18 cellular contexts compared by ENCODE assay signal in the genomic region with DNA sequence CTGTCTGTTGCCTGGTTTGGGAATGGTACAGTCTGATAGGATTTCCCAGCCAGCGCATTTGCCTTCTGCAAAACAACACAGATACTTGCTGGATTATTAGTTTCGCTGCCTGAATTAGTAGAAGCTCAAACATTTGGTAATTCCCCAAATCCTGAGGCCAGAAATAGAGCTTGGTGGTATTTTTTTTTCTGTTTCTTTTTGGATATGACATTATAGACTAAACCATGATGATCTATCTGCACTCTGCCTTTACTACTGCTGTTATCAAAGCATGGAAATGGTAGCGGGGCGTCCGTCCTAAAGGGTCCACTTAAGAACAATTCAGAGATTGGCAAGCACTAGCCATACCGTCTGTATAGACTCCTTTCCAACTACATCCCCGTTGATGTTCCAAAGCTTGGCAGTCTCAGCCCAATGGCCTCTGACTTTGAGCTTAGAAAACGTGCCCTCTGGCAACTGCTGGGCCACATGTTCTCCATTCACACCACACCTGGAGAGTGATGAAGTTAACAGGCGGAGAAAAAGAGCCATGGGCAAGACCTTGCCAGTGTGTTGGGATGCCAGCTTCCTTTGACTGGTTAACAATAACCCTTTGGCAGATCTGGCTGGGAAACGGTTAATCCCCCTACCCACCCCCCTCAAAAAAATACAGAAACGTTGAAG.
A peak's percentile ranks its signal among the peaks of the same experiment; 100 is the strongest.
DNase-seq lines count a peak whose midpoint lies in the region; ATAC-seq and TF ChIP-seq lines count a peak whose summit lies in the region.
"Had no signal": no experiment of that assay in that cellular context is flagged by ENCODE, and none has a peak within 500 bp of the region (broad histone marks: within the 10 kb centered on the region; RNA-seq: fewer than 3 reads in every experiment).

No MANE protein-coding gene starts in this region.

- peaks cover 41% of the 10 kb centered on the region for H3K4me1 Mint-ChIP-seq in nephron
- H3K4me1 Mint-ChIP-seq in activated T-cell treated with anti-CD3 and anti-CD28 coated beads, Interleukin-2, amount 50 U/mL, for 72 hours (ENCODE audit: low read depth): no peaks in the 10 kb centered on the region

- no peak overlapping the region for H3K56ac ChIP-seq in mesendoderm (ENCODE audit: low read length)

- no peak overlapping the region for H3K9ac ChIP-seq in mesendoderm (ENCODE audit: low read length)
- H3K9ac ChIP-seq: GM23248 had no signal

- peaks cover 4% of the 10 kb centered on the region for H3K36me3 Mint-ChIP-seq in nephron (ENCODE audit: low read depth)
- no peaks in the 10 kb centered on the region for H3K36me3 Mint-ChIP-seq in activated T-cell treated with anti-CD3 and anti-CD28 coated beads, Interleukin-2, amount 50 U/mL, for 72 hours (ENCODE audit: insufficient read depth in 2 of 2)

- no peak for DNase-seq in SJSA1 (ENCODE audit: low read depth in 1 of 2, low spot score in 2 of 2)
- no peak for DNase-seq in DMS79 treated with DMSO at 0.1 percent for 48 hours (lab: John Stamatoyannopoulos, UW)
- no peak for DNase-seq in activated T-cell treated with anti-CD3 and anti-CD28 coated beads, Interleukin-2, amount 50 U/mL, for 72 hours
- DNase-seq in NCI-H510A (lab: John Stamatoyannopoulos, UW): no peak
- DNase-seq in mesendoderm: no peak
- DNase-seq: DMS 273 treated with DMSO at 0.1 percent for 48 hours, EL, GM23248, KG1, NCI-H1048, NCI-H1436 treated with DMSO at 0.1 percent for 48 hours, NCI-H2081, SHP77 treated with DMSO at 0.1 percent for 48 hours had no signal

- no peaks in the 10 kb centered on the region for H3K27me3 Mint-ChIP-seq in nephron (ENCODE audit: low read depth)
- H3K27me3 Mint-ChIP-seq in activated T-cell treated with anti-CD3 and anti-CD28 coated beads, Interleukin-2, amount 50 U/mL, for 72 hours (ENCODE audit: low read depth): peaks cover 12% of the 10 kb centered on the region

- no peak overlapping the region for H2BK120ac ChIP-seq in mesendoderm (ENCODE audit: low read depth, low read length)

- H3K27me3 ChIP-seq in SJSA1 (replicated peaks) (no peaks in the 10 kb centered on the region), mesendoderm (ENCODE audit: insufficient read depth, low read length, poor library complexity) (peaks cover 24% of the 10 kb centered on the region)

- H2BK15ac ChIP-seq in mesendoderm (replicated peaks; ENCODE audit: low read depth): no peak overlapping the region

- H3K79me1 ChIP-seq in mesendoderm (ENCODE audit: low read length): no peaks in the 10 kb centered on the region

- no peak overlapping the region for H3K4me3 Mint-ChIP-seq in nephron
- no peak overlapping the region for H3K4me3 Mint-ChIP-seq in activated T-cell treated with anti-CD3 and anti-CD28 coated beads, Interleukin-2, amount 50 U/mL, for 72 hours

- H3K9me3 Mint-ChIP-seq in nephron: no peaks in the 10 kb centered on the region
- peaks cover 0 to 3% of the 10 kb centered on the region in 2 donors for H3K9me3 Mint-ChIP-seq in activated T-cell treated with anti-CD3 and anti-CD28 coated beads, Interleukin-2, amount 50 U/mL, for 72 hours

- no CpG with 5 or more reads among the region's 11 CpGs for WGBS in mesendoderm (ENCODE audit: extremely low coverage, insufficient coverage, low lambda C conversion rate)

- H3K4me2 ChIP-seq in mesendoderm (ENCODE audit: low read length): no peak overlapping the region

- H3K36me3 ChIP-seq in SJSA1 (no peaks in the 10 kb centered on the region), mesendoderm (ENCODE audit: control insufficient read depth, insufficient read depth, low read length) (no peaks in the 10 kb centered on the region)

- H3K27ac ChIP-seq in SJSA1 (peak overlapping the region; percentile 84), mesendoderm (ENCODE audit: low read depth, low read length) (no peak overlapping the region)
- H3K27ac ChIP-seq: C4-2B, GM23248 had no signal

- no peaks in the 10 kb centered on the region for H3K9me3 ChIP-seq in SJSA1 (replicated peaks)

- H3K79me2 ChIP-seq in mesendoderm (ENCODE audit: control insufficient read depth, insufficient read depth, low read length): no peaks in the 10 kb centered on the region

- H3K4me3 ChIP-seq in SJSA1 (no peak overlapping the region), mesendoderm (ENCODE audit: low read length) (no peak overlapping the region)
- H3K4me3 ChIP-seq: GM23248 had no signal

- no peak overlapping the region for H3K18ac ChIP-seq in mesendoderm (ENCODE audit: low read length)

- peak overlapping the region; percentile 59 to 94 (median 90) for H3K27ac Mint-ChIP-seq in nephron
- H3K27ac Mint-ChIP-seq in activated T-cell treated with anti-CD3 and anti-CD28 coated beads, Interleukin-2, amount 50 U/mL, for 72 hours: no peak overlapping the region

- no peak overlapping the region for H3K23ac ChIP-seq in mesendoderm (ENCODE audit: low read length)

- ATAC-seq in GM18517 (IDR thresholded peaks at IDR 0.05; ENCODE audit: unreplicated experiment) (peak; percentile 68), HG02938 (IDR thresholded peaks at IDR 0.05; ENCODE audit: unreplicated experiment) (peak; percentile 72)
- ATAC-seq in activated T-cell treated with anti-CD3 and anti-CD28 coated beads, Interleukin-2, amount 50 U/mL, for 72 hours (replicated peaks in 1 of 2): no peak
- ATAC-seq: HCT116 had no signal

- H4K8ac ChIP-seq in mesendoderm (ENCODE audit: low read depth, low read length): no peak overlapping the region

- H2BK5ac ChIP-seq in mesendoderm (ENCODE audit: low read length): no peak overlapping the region

- H3K4me1 ChIP-seq in SJSA1 (replicated peaks) (peaks cover 52% of the 10 kb centered on the region), mesendoderm (ENCODE audit: control insufficient read depth, low read depth, low read length) (no peaks in the 10 kb centered on the region)

- no peak for TF ChIP-seq CTCF in nephron (IDR thresholded peaks at IDR 0.05; ENCODE audit: unreplicated experiment in 3 of 3)

- H4K5ac ChIP-seq in mesendoderm (ENCODE audit: low read length): no peak overlapping the region

- H3K4ac ChIP-seq in mesendoderm (ENCODE audit: low read depth, low read length): no peak overlapping the region

- no peak overlapping the region for H2AK5ac ChIP-seq in mesendoderm (ENCODE audit: low read length)

Comparison
In these comparisons a context has a peak if more than half of its experiments do, and no peak if none do; other contexts are left out.
1. ATAC-seq: peak in GM18517 (single experiment) and HG02938 (single experiment); none in activated T-cell treated with anti-CD3 and anti-CD28 coated beads, Interleukin-2, amount 50 U/mL, for 72 hours (0 of 2).